ENCODE assay signal across 7 cellular contexts in genomic region chr6:90055924-90056323, GRCh38.
DNase-seq lines count a peak whose midpoint lies in the region; ATAC-seq, FAIRE-seq and TF ChIP-seq lines count a peak whose summit lies in the region.
"Not testable (repeated sequence)": the region's sequence is repeated elsewhere in the genome, so short reads cannot be mapped to it uniquely, and the experiment has no call there.

No MANE protein-coding gene starts in this region.

- intact Hi-C loops in activated CD4-positive, alpha-beta T cell treated with anti-CD3 and anti-CD28 coated beads, Interleukin-2, amount 10 ng/mL, durations not matched to agents 24 days and 14 days (cut with micrococcal nuclease); activated naive CD4-positive, alpha-beta T cell treated with anti-CD3 and anti-CD28 coated beads for 36 hours (cut with micrococcal nuclease); K562 (cut with micrococcal nuclease): not testable (repeated sequence)

- H3K27me3 Mint-ChIP-seq in activated CD4-positive, alpha-beta T cell treated with anti-CD3 and anti-CD28 coated beads, Interleukin-2, amount 10 ng/mL, durations not matched to agents 24 days and 14 days; activated T-cell treated with anti-CD3 and anti-CD28 coated beads, Interleukin-2, amount 50 U/mL, for 24 hours; activated naive CD4-positive, alpha-beta T cell treated with anti-CD3 and anti-CD28 coated beads for 36 hours (ENCODE audit: low read depth); activated naive CD8-positive, alpha-beta T cell; activated naive CD8-positive, alpha-beta T cell treated with anti-CD3 and anti-CD28 coated beads, Interleukin-2, amount 10 ng/mL, durations not matched to agents 7 days and 5 days; stimulated activated naive B cell treated with anti-CD40 and anti-IgM and Interleukin-4, amounts not matched to agents 10 μg/mL and 1 μg/mL and 100 μg/mL, for 72 hours: not testable (repeated sequence)

- TF ChIP-seq CTCF in K562 (IDR thresholded peaks at IDR 0.05 in 2 of 3, conservative IDR thresholded peaks at IDR 0.05 in 1 of 3; ENCODE audit: insufficient read depth in 2 of 3, low read depth in 1 of 3, low read length in 3 of 3): not testable (repeated sequence)

- WGBS in K562 (ENCODE audit: insufficient coverage, low coverage, missing lambda C conversion rate): no CpG with 5 or more reads among the region's 1 CpG

- CTCF ChIA-PET in activated naive CD4-positive, alpha-beta T cell treated with anti-CD3 and anti-CD28 coated beads for 36 hours (lab: Charles Lee); K562 (lab: Yijun Ruan, JAX; ENCODE audit: low intra/inter-chr PET ratio): not testable (repeated sequence)

- H3K27ac ChIP-seq in K562 (ENCODE audit: extremely low read depth, low read depth, low read length): not testable (repeated sequence)

- H3K4me2 ChIP-seq in K562 (ENCODE audit: insufficient read depth, low read length): not testable (repeated sequence)

- H3K27me3 ChIP-seq in K562 (ENCODE audit: control insufficient read depth in 2 of 2, insufficient read depth in 2 of 2, low read length in 2 of 2): not testable (repeated sequence)

- not testable (repeated sequence) for TF ChIP-seq EP300 in K562 (IDR thresholded peaks at IDR 0.05; ENCODE audit: low read length)

- POLR2A ChIA-PET in activated naive CD8-positive, alpha-beta T cell treated with anti-CD3 and anti-CD28 coated beads, Interleukin-2, amount 10 ng/mL, durations not matched to agents 7 days and 5 days (lab: Charles Lee): interaction anchor here (0.8 kb wide), 1 partner anchor 10 kb away, joined by 3 read pairs; no protein-coding TSS in a partner anchor
- POLR2A ChIA-PET in K562 (lab: Yijun Ruan, JAX): not testable (repeated sequence)

- TF ChIP-seq POLR2A in K562 (conservative IDR thresholded peaks at IDR 0.05): not testable (repeated sequence)

- not testable (repeated sequence) for H3K79me2 ChIP-seq in K562 (ENCODE audit: control insufficient read depth, insufficient read depth, low read length)

- H3K9ac ChIP-seq in K562 (ENCODE audit: insufficient read depth in 1 of 2, low read depth in 2 of 2, low read length in 2 of 2): not testable (repeated sequence)

- not testable (repeated sequence) for H4K20me1 ChIP-seq in K562 (replicated peaks; ENCODE audit: control insufficient read depth, insufficient read depth, low read length)

- BruUV-seq in K562 (replicated peaks; lab: Mats Ljungman, UMichigan): not testable (repeated sequence)

- in situ Hi-C loops in K562 (cut with MboI): not testable (repeated sequence)

- H3K9me3 Mint-ChIP-seq in activated CD4-positive, alpha-beta T cell treated with anti-CD3 and anti-CD28 coated beads, Interleukin-2, amount 10 ng/mL, durations not matched to agents 24 days and 14 days: peaks cover 13% of the 10 kb centered on the region
- H3K9me3 Mint-ChIP-seq in activated T-cell treated with anti-CD3 and anti-CD28 coated beads, Interleukin-2, amount 50 U/mL, for 24 hours: peaks cover 15% of the 10 kb centered on the region
- peaks cover 34% of the 10 kb centered on the region for H3K9me3 Mint-ChIP-seq in activated naive CD4-positive, alpha-beta T cell treated with anti-CD3 and anti-CD28 coated beads for 36 hours
- not testable (repeated sequence) for H3K9me3 Mint-ChIP-seq in activated naive CD8-positive, alpha-beta T cell (ENCODE audit: low read depth)
- peaks cover 27% of the 10 kb centered on the region for H3K9me3 Mint-ChIP-seq in activated naive CD8-positive, alpha-beta T cell treated with anti-CD3 and anti-CD28 coated beads, Interleukin-2, amount 10 ng/mL, durations not matched to agents 7 days and 5 days
- H3K9me3 Mint-ChIP-seq in stimulated activated naive B cell treated with anti-CD40 and anti-IgM and Interleukin-4, amounts not matched to agents 10 μg/mL and 1 μg/mL and 100 μg/mL, for 72 hours: peaks cover 17 to 22% of the 10 kb centered on the region in 2 donors

- DNase-seq in activated CD4-positive, alpha-beta T cell treated with anti-CD3 and anti-CD28 coated beads, Interleukin-2, amount 10 ng/mL, durations not matched to agents 24 days and 14 days; activated T-cell treated with anti-CD3 and anti-CD28 coated beads, Interleukin-2, amount 50 U/mL, for 24 hours; activated naive CD4-positive, alpha-beta T cell treated with anti-CD3 and anti-CD28 coated beads for 36 hours; activated naive CD8-positive, alpha-beta T cell treated with anti-CD3 and anti-CD28 coated beads, Interleukin-2, amount 10 ng/mL, durations not matched to agents 7 days and 5 days; K562 (ENCODE audit: extremely low read depth in 1 of 4, low spot score in 3 of 4); stimulated activated naive B cell treated with anti-CD40 and anti-IgM and Interleukin-4, amounts not matched to agents 10 μg/mL and 1 μg/mL and 100 μg/mL, for 72 hours: not testable (repeated sequence)

- not testable (repeated sequence) for H3K4me1 ChIP-seq in K562 (replicated peaks in 1 of 2; ENCODE audit: control insufficient read depth in 2 of 2, insufficient read depth in 2 of 2, low read length in 2 of 2)

- not testable (repeated sequence) for H3K4me3 Mint-ChIP-seq in activated CD4-positive, alpha-beta T cell treated with anti-CD3 and anti-CD28 coated beads, Interleukin-2, amount 10 ng/mL, durations not matched to agents 24 days and 14 days; activated T-cell treated with anti-CD3 and anti-CD28 coated beads, Interleukin-2, amount 50 U/mL, for 24 hours; activated naive CD4-positive, alpha-beta T cell treated with anti-CD3 and anti-CD28 coated beads for 36 hours; activated naive CD8-positive, alpha-beta T cell; activated naive CD8-positive, alpha-beta T cell treated with anti-CD3 and anti-CD28 coated beads, Interleukin-2, amount 10 ng/mL, durations not matched to agents 7 days and 5 days; stimulated activated naive B cell treated with anti-CD40 and anti-IgM and Interleukin-4, amounts not matched to agents 10 μg/mL and 1 μg/mL and 100 μg/mL, for 72 hours

- H3K9me3 ChIP-seq in K562 (replicated peaks; ENCODE audit: control insufficient read depth, insufficient read depth, low read depth, low read length): not testable (repeated sequence)

- FAIRE-seq in K562 (lab: Jason Lieb, UNC): not testable (repeated sequence)

- peaks cover 79% of the 10 kb centered on the region for H3K36me3 Mint-ChIP-seq in activated CD4-positive, alpha-beta T cell treated with anti-CD3 and anti-CD28 coated beads, Interleukin-2, amount 10 ng/mL, durations not matched to agents 24 days and 14 days (ENCODE audit: low read depth)
- peaks cover 69% of the 10 kb centered on the region for H3K36me3 Mint-ChIP-seq in activated T-cell treated with anti-CD3 and anti-CD28 coated beads, Interleukin-2, amount 50 U/mL, for 24 hours (ENCODE audit: low read depth)
- peaks cover 69% of the 10 kb centered on the region for H3K36me3 Mint-ChIP-seq in activated naive CD4-positive, alpha-beta T cell treated with anti-CD3 and anti-CD28 coated beads for 36 hours (ENCODE audit: low read depth)
- peaks cover 30% of the 10 kb centered on the region for H3K36me3 Mint-ChIP-seq in activated naive CD8-positive, alpha-beta T cell
- H3K36me3 Mint-ChIP-seq in activated naive CD8-positive, alpha-beta T cell treated with anti-CD3 and anti-CD28 coated beads, Interleukin-2, amount 10 ng/mL, durations not matched to agents 7 days and 5 days: peaks cover 73% of the 10 kb centered on the region
- peaks cover 67 to 78% of the 10 kb centered on the region in 2 donors for H3K36me3 Mint-ChIP-seq in stimulated activated naive B cell treated with anti-CD40 and anti-IgM and Interleukin-4, amounts not matched to agents 10 μg/mL and 1 μg/mL and 100 μg/mL, for 72 hours

- H3K27ac Mint-ChIP-seq in activated CD4-positive, alpha-beta T cell treated with anti-CD3 and anti-CD28 coated beads, Interleukin-2, amount 10 ng/mL, durations not matched to agents 24 days and 14 days: peak overlapping the region; percentile 60
- peak overlapping the region; percentile 24 for H3K27ac Mint-ChIP-seq in activated T-cell treated with anti-CD3 and anti-CD28 coated beads, Interleukin-2, amount 50 U/mL, for 24 hours
- H3K27ac Mint-ChIP-seq in activated naive CD4-positive, alpha-beta T cell treated with anti-CD3 and anti-CD28 coated beads for 36 hours: peak overlapping the region; percentile 68
- H3K27ac Mint-ChIP-seq in activated naive CD8-positive, alpha-beta T cell: peak overlapping the region; percentile 41
- H3K27ac Mint-ChIP-seq in activated naive CD8-positive, alpha-beta T cell treated with anti-CD3 and anti-CD28 coated beads, Interleukin-2, amount 10 ng/mL, durations not matched to agents 7 days and 5 days: peak overlapping the region; percentile 15
- H3K27ac Mint-ChIP-seq in stimulated activated naive B cell treated with anti-CD40 and anti-IgM and Interleukin-4, amounts not matched to agents 10 μg/mL and 1 μg/mL and 100 μg/mL, for 72 hours: peak overlapping the region; percentile 42

- H3K36me3 ChIP-seq in K562 (ENCODE audit: control insufficient read depth, insufficient read depth, low read length): not testable (repeated sequence)

- ATAC-seq in activated naive CD8-positive, alpha-beta T cell treated with anti-CD3 and anti-CD28 coated beads, Interleukin-2, amount 10 ng/mL, durations not matched to agents 7 days and 5 days (ENCODE audit: low read depth); K562; stimulated activated naive B cell treated with anti-CD40 and anti-IgM and Interleukin-4, amounts not matched to agents 10 μg/mL and 1 μg/mL and 100 μg/mL, for 72 hours (replicated peaks): not testable (repeated sequence)

- H3K9me1 ChIP-seq in K562 (ENCODE audit: control insufficient read depth, insufficient read depth, low read length): not testable (repeated sequence)

- peaks cover 15% of the 10 kb centered on the region for H3K4me1 Mint-ChIP-seq in activated CD4-positive, alpha-beta T cell treated with anti-CD3 and anti-CD28 coated beads, Interleukin-2, amount 10 ng/mL, durations not matched to agents 24 days and 14 days
- peaks cover 67% of the 10 kb centered on the region for H3K4me1 Mint-ChIP-seq in activated T-cell treated with anti-CD3 and anti-CD28 coated beads, Interleukin-2, amount 50 U/mL, for 24 hours (ENCODE audit: low read depth)
- peaks cover 58% of the 10 kb centered on the region for H3K4me1 Mint-ChIP-seq in activated naive CD4-positive, alpha-beta T cell treated with anti-CD3 and anti-CD28 coated beads for 36 hours (ENCODE audit: low read depth)
- peaks cover 58% of the 10 kb centered on the region for H3K4me1 Mint-ChIP-seq in activated naive CD8-positive, alpha-beta T cell (ENCODE audit: low read depth)
- H3K4me1 Mint-ChIP-seq in activated naive CD8-positive, alpha-beta T cell treated with anti-CD3 and anti-CD28 coated beads, Interleukin-2, amount 10 ng/mL, durations not matched to agents 7 days and 5 days: peaks cover 13% of the 10 kb centered on the region
- peaks cover 34 to 60% of the 10 kb centered on the region in 2 donors for H3K4me1 Mint-ChIP-seq in stimulated activated naive B cell treated with anti-CD40 and anti-IgM and Interleukin-4, amounts not matched to agents 10 μg/mL and 1 μg/mL and 100 μg/mL, for 72 hours

- H2AFZ ChIP-seq in K562 (ENCODE audit: low read depth, low read length): not testable (repeated sequence)

- TF ChIP-seq RAD21 in K562 (CRISPR knock-in tag; conservative IDR thresholded peaks at IDR 0.05 in 1 of 2, IDR thresholded peaks at IDR 0.05 in 1 of 2): not testable (repeated sequence)

- not testable (repeated sequence) for H3K4me3 ChIP-seq in K562

Comparison
In these comparisons a context has a peak if more than half of its experiments do, and no peak if none do; other contexts are left out.
1. H3K27ac Mint-ChIP-seq: peak in every context shown above with its lines; median percentile 68 in activated naive CD4-positive, alpha-beta T cell treated with anti-CD3 and anti-CD28 coated beads for 36 hours; 60 in activated CD4-positive, alpha-beta T cell treated with anti-CD3 and anti-CD28 coated beads, Interleukin-2, amount 10 ng/mL, durations not matched to agents 24 days and 14 days; 42 in stimulated activated naive B cell treated with anti-CD40 and anti-IgM and Interleukin-4, amounts not matched to agents 10 μg/mL and 1 μg/mL and 100 μg/mL, for 72 hours; 41 in activated naive CD8-positive, alpha-beta T cell; 24 in activated T-cell treated with anti-CD3 and anti-CD28 coated beads, Interleukin-2, amount 50 U/mL, for 24 hours; 15 in activated naive CD8-positive, alpha-beta T cell treated with anti-CD3 and anti-CD28 coated beads, Interleukin-2, amount 10 ng/mL, durations not matched to agents 7 days and 5 days.